In genomic region chr3:196486263-196486662, GRCh38 we compare ENCODE assay signal across 1 cellular context.
TF ChIP-seq lines count a peak whose summit lies in the region.

No MANE protein-coding gene starts in this region.

TF ChIP-seq in H1, 55 proteins besides CTCF, POLR2A, EP300 and RAD21:
- TF ChIP-seq SP2 (IDR thresholded peaks at IDR 0.05; ENCODE audit: low read length), result no peak
- TF ChIP-seq, protein P1, sequence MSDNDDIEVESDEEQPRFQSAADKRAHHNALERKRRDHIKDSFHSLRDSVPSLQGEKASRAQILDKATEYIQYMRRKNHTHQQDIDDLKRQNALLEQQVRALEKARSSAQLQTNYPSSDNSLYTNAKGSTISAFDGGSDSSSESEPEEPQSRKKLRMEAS (IDR thresholded peaks at IDR 0.05), result no peak
- TF ChIP-seq, protein P2, sequence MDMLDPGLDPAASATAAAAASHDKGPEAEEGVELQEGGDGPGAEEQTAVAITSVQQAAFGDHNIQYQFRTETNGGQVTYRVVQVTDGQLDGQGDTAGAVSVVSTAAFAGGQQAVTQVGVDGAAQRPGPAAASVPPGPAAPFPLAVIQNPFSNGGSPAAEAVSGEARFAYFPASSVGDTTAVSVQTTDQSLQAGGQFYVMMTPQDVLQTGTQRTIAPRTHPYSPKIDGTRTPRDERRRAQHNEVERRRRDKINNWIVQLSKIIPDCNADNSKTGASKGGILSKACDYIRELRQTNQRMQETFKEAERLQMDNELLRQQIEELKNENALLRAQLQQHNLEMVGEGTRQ (IDR thresholded peaks at IDR 0.05; ENCODE audit: low read length), result no peak
